8 cellular contexts compared by ENCODE assay signal in genomic region chr11:65422104-65422632, GRCh38. TPM values are rescaled to one million over a fixed set of nuclear protein-coding genes. Genes with fewer than 3 reads are reported as not detected.
DNase-seq lines count a peak whose midpoint lies in the region; ATAC-seq, FAIRE-seq and TF ChIP-seq lines count a peak whose summit lies in the region.

No MANE protein-coding gene starts in this region.

- H3K27ac ChIP-seq in Panc1 (ENCODE audit: low read length) (peak overlapping the region; percentile 100), esophagus squamous epithelium (peak overlapping the region; percentile 99 to 100 (median 100))

- peak; percentile 36 for ATAC-seq in Panc1

- in situ Hi-C loops in Panc1 (cut with HindIII; ENCODE audit: low pct_unique_long_range_greater_than_20kb, low sequenced_read_pairs): loop anchor here (5.0 kb wide), 1 partner anchor 75 kb away; the partner anchor contains the start of gene MALAT1

- TF ChIP-seq POLR2A in GM12892 (IDR thresholded peaks at IDR 0.05; ENCODE audit: low read depth, low read length) (no peak), esophagus squamous epithelium (IDR thresholded peaks at IDR 0.05) (peak in 3 of 4 donors; percentile 74 to 97 (median 82))

- no peak; the same call in 1 of the 2 replicates for TF ChIP-seq CTCF in Panc1 (IDR thresholded peaks at IDR 0.05)
- no peak for TF ChIP-seq CTCF in esophagus squamous epithelium (IDR thresholded peaks at IDR 0.05)

- H3K9me3 ChIP-seq in Panc1 (ENCODE audit: control insufficient read depth, insufficient read depth, low read depth, low read length) (no peaks in the 10 kb centered on the region), esophagus squamous epithelium (no peaks in the 10 kb centered on the region)

- WGBS in esophagus squamous epithelium, 2 donors: no CpG with 5 or more reads among the region's 54 CpGs

- CTCF ChIA-PET in Panc1 (lab: Charles Lee): interaction anchor here (0.6 to 0.7 kb wide), 2 partner anchors 86 to 204 kb away, joined by 3 to 8 read pairs; no protein-coding TSS in a partner anchor

- H3K36me3 ChIP-seq in Panc1 (ENCODE audit: control insufficient read depth, insufficient read depth, low read length) (peaks cover 25% of the 10 kb centered on the region), esophagus squamous epithelium (peaks cover 0 to 39% (median 38%) of the 10 kb centered on the region in 3 donors)

- peak overlapping the region; percentile 91 to 99 for H3K4me3 ChIP-seq in Panc1 (ENCODE audit: low read depth in 2 of 2, low read length in 2 of 2)
- H3K4me3 ChIP-seq in esophagus squamous epithelium: peak overlapping the region; percentile 69 to 95 (median 84)

- intact Hi-C loops in Panc1 (cut with micrococcal nuclease; ENCODE audit: unreplicated experiment) (no loop called here), esophagus squamous epithelium (cut with DNase I) (loop anchor here (2.0 to 10.0 kb wide), 2 partner anchors 53 to 77 kb away; partner anchors contain the start of gene MALAT1)

- peak; percentile 91 for FAIRE-seq in GM12892 (lab: Jason Lieb, UNC)

- BruUV-seq in Panc1 (replicated peaks; lab: Mats Ljungman, UMichigan): no TSS peak

- POLR2A ChIA-PET in Panc1 (lab: Charles Lee): interaction anchor here (0.6 to 7.3 kb wide), 21 partner anchors 14 to 210 kb away, joined by 3 to 108 read pairs (median 8); partner anchors contain the start of genes MALAT1 and ZNRD2

- H3K27me3 ChIP-seq in Panc1 (ENCODE audit: control insufficient read depth, insufficient read depth, low read length) (no peaks in the 10 kb centered on the region), esophagus squamous epithelium (no peaks in the 10 kb centered on the region)

- DNase-seq in GM12892 (ENCODE audit: insufficient read length) (no peak), HT-29 (ENCODE audit: low spot score) (peak; percentile 96), Panc1 (ENCODE audit: low read depth, low spot score) (no peak), activated T-helper 1 cell treated with Interleukin-2 at 50 U/mL for 16 hours (ENCODE audit: low read depth) (peak; percentile 84), esophagus squamous epithelium (lab: John Stamatoyannopoulos, UW) (peak; percentile 78), myocyte (ENCODE audit: low read depth) (peak; percentile 98), NCI-H345 (lab: John Stamatoyannopoulos, UW) (no peak)
- DNase-seq in stimulated activated CD8-positive, alpha-beta memory T cell treated with anti-CD3 and anti-CD28 coated beads, Interleukin-7, amount 100 ng/mL, for 1 hour (ENCODE audit: low read depth in 2 of 2): peak; percentile 89

- H3K4me1 ChIP-seq in Panc1 (ENCODE audit: control insufficient read depth, insufficient read depth, low read length): peaks cover 51% of the 10 kb centered on the region
- peaks cover 32 to 55% (median 36%) of the 10 kb centered on the region in 3 donors for H3K4me1 ChIP-seq in esophagus squamous epithelium

RNA-seq across cellular contexts. Expression of gene NEAT1, which starts 0.4 kb away (rescaled TPM):
- 678 TPM for polyA plus RNA-seq in GM12892 (2012; ENCODE audit: missing spikeins)
- 50.1 and 61.5 TPM in 2 replicates for total RNA-seq in HT-29 (2014; rRNA removed; shearing (Covaris generic))
- total RNA-seq in Panc1 (2021; ENCODE audit: unreplicated experiment) (731 TPM), esophagus squamous epithelium (100 to 1,000 TPM in 3 of 4 donors, 10 to 100 TPM in 1; 30.6 to 705 (median 357) TPM), myocyte (109 and 172 TPM in 2 replicates)
- 190 TPM for polyA plus RNA-seq in Panc1 (2012; ENCODE audit: insufficient read length)
- 542 TPM for polyA plus RNA-seq in myocyte (2012)

RNA-seq across cellular contexts. Expression of gene FRMD8, which starts 35.7 kb away (rescaled TPM):
- 11.2 TPM for polyA plus RNA-seq in GM12892 (2012; ENCODE audit: missing spikeins)
- 102 and 106 TPM in 2 replicates for total RNA-seq in HT-29 (2014; rRNA removed; shearing (Covaris generic))
- 85.8 TPM for total RNA-seq in Panc1 (2021; ENCODE audit: unreplicated experiment)
- 76.7 TPM for polyA plus RNA-seq in Panc1 (2012; ENCODE audit: insufficient read length)
- total RNA-seq in esophagus squamous epithelium: 10 to 100 TPM; 44.1 to 88.7 (median 81.0) TPM
- 36.2 and 49.1 TPM in 2 replicates for total RNA-seq in myocyte
- polyA plus RNA-seq in myocyte (2012): 18.2 TPM

RNA-seq across cellular contexts. Expression of gene SLC25A45, which starts 39.7 kb away (rescaled TPM):
- 17.9 TPM for polyA plus RNA-seq in GM12892 (2012; ENCODE audit: missing spikeins)
- total RNA-seq in HT-29 (2014; rRNA removed; shearing (Covaris generic)): 5.8 and 8.8 TPM in 2 replicates
- 9.8 TPM for total RNA-seq in Panc1 (2021; ENCODE audit: unreplicated experiment)
- 5.9 TPM for polyA plus RNA-seq in Panc1 (2012; ENCODE audit: insufficient read length)
- total RNA-seq in esophagus squamous epithelium: 1 to 10 TPM; 1.9 to 7.7 (median 4.0) TPM
- 2.9 and 4.6 TPM in 2 replicates for total RNA-seq in myocyte
- 5.7 TPM for polyA plus RNA-seq in myocyte (2012)

Comparison
In these comparisons a context has a peak if more than half of its experiments do, and no peak if none do; other contexts are left out.
1. DNase-seq: peak in HT-29 (single experiment), activated T-helper 1 cell treated with Interleukin-2 at 50 U/mL for 16 hours (single experiment), esophagus squamous epithelium (single experiment), myocyte (single experiment) and stimulated activated CD8-positive, alpha-beta memory T cell treated with anti-CD3 and anti-CD28 coated beads, Interleukin-7, amount 100 ng/mL, for 1 hour (2 of 2); none in GM12892 (single experiment), Panc1 (single experiment) and NCI-H345 (single experiment).